Comparison of ENCODE assay signal across 9 cellular contexts in the genomic region with DNA sequence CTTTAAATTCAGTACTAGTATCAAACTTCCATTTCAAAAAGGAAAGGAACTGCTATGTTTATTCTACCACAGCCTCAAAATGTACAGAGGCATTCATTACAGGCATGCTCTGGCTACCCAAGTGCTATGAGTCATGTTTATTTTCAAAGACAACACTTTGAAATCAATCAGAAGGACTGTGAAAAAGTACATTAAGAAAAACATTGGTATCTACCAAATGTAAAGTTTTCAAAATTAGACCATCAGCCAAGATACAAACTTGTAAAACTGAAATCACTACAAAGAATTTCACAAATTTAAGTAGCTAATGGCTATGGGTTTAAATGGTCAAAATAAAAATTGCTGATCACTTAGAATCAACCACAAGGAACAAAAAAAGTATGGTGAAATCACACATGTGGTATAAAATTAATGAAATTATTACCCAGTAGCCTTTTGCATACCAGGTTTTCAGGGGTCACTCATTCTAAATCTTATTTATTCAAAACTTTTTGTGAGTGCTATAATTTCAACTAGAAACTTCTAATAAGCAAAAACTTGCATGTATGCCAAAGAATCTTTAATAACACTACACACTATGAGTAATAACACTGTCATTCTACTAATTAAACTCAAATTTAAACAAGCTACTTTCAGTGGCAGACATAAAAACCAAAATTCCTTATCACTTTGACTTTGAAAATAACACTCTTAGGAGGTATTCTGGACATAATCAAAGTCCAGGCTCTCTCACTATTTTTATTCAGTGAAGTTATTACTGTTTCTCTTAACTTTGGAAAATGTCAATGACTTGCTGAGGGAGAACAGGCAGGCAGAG. TPM values are rescaled to one million over a fixed set of nuclear protein-coding genes. Genes with fewer than 3 reads are reported as not detected.
DNase-seq lines count a peak whose midpoint lies in the region; ATAC-seq and TF ChIP-seq lines count a peak whose summit lies in the region.
"Had no signal": no experiment of that assay in that cellular context is flagged by ENCODE, and none has a peak within 500 bp of the region (broad histone marks: within the 10 kb centered on the region; RNA-seq: fewer than 3 reads in every experiment).

No MANE protein-coding gene starts in this region.

- H3K27me3 Mint-ChIP-seq in CD4-positive, alpha-beta T cell: no peaks in the 10 kb centered on the region
- H3K27me3 Mint-ChIP-seq: activated B cell treated with CpG ODN at 0.5 μM for 24 hours had no signal

- H3K9ac ChIP-seq in SK-N-SH: no peak overlapping the region; the same call in 1 of the 2 replicates

- no peak overlapping the region for H2AFZ ChIP-seq in SK-N-SH (ENCODE audit: low read depth)

- peaks cover 0 to 21% of the 10 kb centered on the region in 2 experiments for H3K36me3 ChIP-seq in SK-N-SH (replicated peaks in 1 of 2; ENCODE audit: control insufficient read depth in 1 of 2, insufficient read depth in 2 of 2, low read length in 1 of 2)
- H3K36me3 ChIP-seq in sigmoid colon: no peaks in the 10 kb centered on the region

- peak overlapping the region; percentile 7; the same call in 1 of the 2 replicates for H3K4me2 ChIP-seq in SK-N-SH

- CTCF ChIA-PET in HEK293T (lab: Yijun Ruan, JAX): interaction anchor here (0.5 to 1.8 kb wide), 3 partner anchors 129 to 1639 kb away, joined by 3 to 6 read pairs (median 3); partner anchors contain the start of gene SRP9
- CTCF ChIA-PET in SK-N-SH (lab: Yijun Ruan, JAX): interaction anchor here (0.7 to 1.8 kb wide), 7 partner anchors 13 to 174 kb away, joined by 3 to 5 read pairs (median 3); partner anchors contain the start of gene SRP9
- CTCF ChIA-PET in CD4-positive, alpha-beta T cell (lab: Charles Lee): interaction anchor here (0.6 kb wide), 1 partner anchor 39 kb away, joined by 3 read pairs; no protein-coding TSS in a partner anchor

- no peak overlapping the region for H3K4me3 Mint-ChIP-seq in CD4-positive, alpha-beta T cell
- H3K4me3 Mint-ChIP-seq: activated B cell treated with CpG ODN at 0.5 μM for 24 hours had no signal

- no peak for TF ChIP-seq RAD21 in SK-N-SH (IDR thresholded peaks at IDR 0.05; ENCODE audit: low read length)

- H3K27ac Mint-ChIP-seq in CD4-positive, alpha-beta T cell: no peak overlapping the region
- H3K27ac Mint-ChIP-seq: activated B cell treated with CpG ODN at 0.5 μM for 24 hours had no signal

- TF ChIP-seq EP300 in SK-N-SH (IDR thresholded peaks at IDR 0.05; ENCODE audit: borderline replicate concordance in 1 of 2, low read depth in 1 of 2, low read length in 1 of 2) (no peak), sigmoid colon (IDR thresholded peaks at IDR 0.05) (no peak)

- no peaks in the 10 kb centered on the region for H3K36me3 Mint-ChIP-seq in CD4-positive, alpha-beta T cell (ENCODE audit: low read depth)

- peaks cover 100% of the 10 kb centered on the region for H3K79me2 ChIP-seq in SK-N-SH (ENCODE audit: insufficient read depth)

- H3K27me3 ChIP-seq in SK-N-SH (ENCODE audit: insufficient read depth): no peaks in the 10 kb centered on the region
- no peaks in the 10 kb centered on the region for H3K27me3 ChIP-seq in sigmoid colon
- H3K27me3 ChIP-seq in CD4-positive, alpha-beta T cell (ENCODE audit: control insufficient read depth, insufficient read depth, low read length): no peaks in the 10 kb centered on the region

- POLR2A ChIA-PET in HEK293T (lab: Yijun Ruan, JAX): interaction anchor here (0.8 kb wide), 1 partner anchor 50 kb away, joined by 3 read pairs; the partner anchor contains the start of gene ENAH
- POLR2A ChIA-PET in SK-N-SH (lab: Yijun Ruan, JAX): no interaction called here
- POLR2A ChIA-PET in CD4-positive, alpha-beta T cell (lab: Charles Lee): interaction anchor here (0.6 to 1.2 kb wide), 3 partner anchors 8 to 382 kb away, joined by 3 to 4 read pairs (median 3); no protein-coding TSS in a partner anchor

- H3K9me3 Mint-ChIP-seq in CD4-positive, alpha-beta T cell: no peaks in the 10 kb centered on the region

- peaks cover 11 to 29% of the 10 kb centered on the region in 2 experiments for H3K4me1 ChIP-seq in SK-N-SH (ENCODE audit: control insufficient read depth in 1 of 2, insufficient read depth in 2 of 2, low read depth in 1 of 2, low read length in 1 of 2)
- H3K4me1 ChIP-seq in sigmoid colon: peaks cover 0 to 70% (median 47%) of the 10 kb centered on the region in 4 donors

- H3K27ac ChIP-seq in SK-N-SH (ENCODE audit: low read depth in 2 of 2, low read length in 1 of 2) (peak overlapping the region; percentile 29 to 56; a peak in 3 of 4 replicates), sigmoid colon (peak overlapping the region; percentile 10 to 76 (median 64))
- H3K27ac ChIP-seq in CD4-positive, alpha-beta T cell (ENCODE audit: low read depth, low read length): no peak overlapping the region

- no peak overlapping the region for H3K4me3 ChIP-seq in SK-N-SH (ENCODE audit: low read depth in 2 of 2, low read length in 1 of 2)
- H3K4me3 ChIP-seq in foreskin fibroblast (ENCODE audit: low read depth in 1 of 2, low read length in 2 of 2): no peak overlapping the region
- no peak overlapping the region for H3K4me3 ChIP-seq in sigmoid colon

- H3K9me3 ChIP-seq in SK-N-SH: no peaks in the 10 kb centered on the region
- H3K9me3 ChIP-seq in sigmoid colon: no peaks in the 10 kb centered on the region
- H3K9me3 ChIP-seq in CD4-positive, alpha-beta T cell (ENCODE audit: control insufficient read depth, low read length): no peaks in the 10 kb centered on the region

- no peak for ATAC-seq in CD4-positive, alpha-beta T cell (ENCODE audit: poor library complexity)
- ATAC-seq in GM21619 (IDR thresholded peaks at IDR 0.05; ENCODE audit: unreplicated experiment): no peak

- peaks cover 88% of the 10 kb centered on the region for H4K20me1 ChIP-seq in SK-N-SH (ENCODE audit: insufficient read depth)

- peaks cover 46% of the 10 kb centered on the region for H3F3A ChIP-seq in SK-N-SH (replicated peaks; ENCODE audit: insufficient read depth)

- H3K4me1 Mint-ChIP-seq in CD4-positive, alpha-beta T cell (ENCODE audit: low read depth): no peaks in the 10 kb centered on the region
- H3K4me1 Mint-ChIP-seq: activated B cell treated with CpG ODN at 0.5 μM for 24 hours had no signal

- H3K9me2 ChIP-seq in SK-N-SH: no peaks in the 10 kb centered on the region; the same call in 1 of the 2 replicates

- DNase-seq in HEK293T (ENCODE audit: extremely low spot score) (no peak), SK-N-SH (no peak), foreskin fibroblast (peak; percentile 40 to 68), sigmoid colon (no peak), NCI-H146 (lab: John Stamatoyannopoulos, UW) (no peak)
- DNase-seq in activated CD4-positive, alpha-beta T cell treated with anti-CD3 and anti-CD28 coated beads for 48 hours: no peak
- no peak for DNase-seq in CD4-positive, alpha-beta T cell
- DNase-seq: activated B cell treated with CpG ODN at 0.5 μM for 24 hours had no signal

- TF ChIP-seq POLR2A in sigmoid colon (IDR thresholded peaks at IDR 0.05): no peak

- intact Hi-C loops in sigmoid colon (cut with DNase I): no loop called here
- intact Hi-C loops in CD4-positive, alpha-beta T cell (cut with DNase I, micrococcal nuclease): no loop called here

- TF ChIP-seq CTCF in SK-N-SH (IDR thresholded peaks at IDR 0.05): no peak
- no peak for TF ChIP-seq CTCF in foreskin fibroblast (IDR thresholded peaks at IDR 0.05; ENCODE audit: low read depth, low read length)
- no peak for TF ChIP-seq CTCF in sigmoid colon (IDR thresholded peaks at IDR 0.05)
- no peak for TF ChIP-seq CTCF in CD4-positive, alpha-beta T cell (IDR thresholded peaks at IDR 0.05)

TF ChIP-seq in HEK293T, 16 proteins besides CTCF, POLR2A, EP300 and RAD21 (continues in another document):
- TF ChIP-seq FOXM1 (IDR thresholded peaks at IDR 0.05; ENCODE audit: borderline replicate concordance): peak; percentile 75; the same call in 1 of the 2 replicates
- no peak for TF ChIP-seq ZNF384 (IDR thresholded peaks at IDR 0.05)
- TF ChIP-seq PKNOX1 (IDR thresholded peaks at IDR 0.05): no peak
- peak; percentile 38; the same call in 1 of the 2 replicates for TF ChIP-seq L3MBTL2 (conservative IDR thresholded peaks at IDR 0.05)
- no peak for TF ChIP-seq HDGF (IDR thresholded peaks at IDR 0.05; ENCODE audit: borderline replicate concordance)
- peak; percentile 53; the same call in 1 of the 2 replicates for TF ChIP-seq FOXK2 (IDR thresholded peaks at IDR 0.05)
- TF ChIP-seq ELF4 (IDR thresholded peaks at IDR 0.05): no peak

TF ChIP-seq in SK-N-SH, 30 proteins besides CTCF, POLR2A, EP300 and RAD21:
- TF ChIP-seq PBX3 (IDR thresholded peaks at IDR 0.05) (0 out of 2 replicates have a peak, but pooled peaks have one; percentile 12), JUND (IDR thresholded peaks at IDR 0.05) (peak; percentile 19; the same call in 1 of the 2 replicates), FOXJ3 (CRISPR knock-in tag; IDR thresholded peaks at IDR 0.05) (no peak), FOSL2 (IDR thresholded peaks at IDR 0.05; ENCODE audit: borderline replicate concordance, low read depth) (peak; percentile 51; the same call in 1 of the 2 replicates)
- TF ChIP-seq, protein P1, sequence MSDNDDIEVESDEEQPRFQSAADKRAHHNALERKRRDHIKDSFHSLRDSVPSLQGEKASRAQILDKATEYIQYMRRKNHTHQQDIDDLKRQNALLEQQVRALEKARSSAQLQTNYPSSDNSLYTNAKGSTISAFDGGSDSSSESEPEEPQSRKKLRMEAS (IDR thresholded peaks at IDR 0.05; ENCODE audit: low read depth): no peak

RNA-seq across cellular contexts. Expression of gene ENAH, which starts 49.2 kb away (rescaled TPM):
- polyA plus RNA-seq in SK-N-SH (2012; rRNA removed) (48.9 and 72.0 TPM in 2 replicates), sigmoid colon (10 to 100 TPM in 2 of 3 donors, 1 to 10 TPM in 1; 9.6 to 17.1 (median 15.0) TPM)
- polyA plus RNA-seq in SK-N-SH (2012; cell fraction: cytosol; rRNA removed): 79.6 and 101 TPM in 2 replicates
- polyA plus RNA-seq in SK-N-SH (2012; cell fraction: nucleus; rRNA removed): 19.8 and 65.1 TPM in 2 replicates
- total RNA-seq in sigmoid colon: 100 to 1,000 TPM in 3 of 4 donors, 10 to 100 TPM in 1; 92.2 to 197 (median 116) TPM
- total RNA-seq in CD4-positive, alpha-beta T cell: not detected

Comparison
In these comparisons a context has a peak if more than half of its experiments do, and no peak if none do; other contexts are left out.
1. DNase-seq: peak in foreskin fibroblast (2 of 2); none in HEK293T (single experiment), SK-N-SH (single experiment), sigmoid colon (single experiment), activated CD4-positive, alpha-beta T cell treated with anti-CD3 and anti-CD28 coated beads for 48 hours (single experiment), CD4-positive, alpha-beta T cell (0 of 10) and NCI-H146 (single experiment).
2. RNA of gene ENAH, which starts 49.2 kb away (total RNA-seq): 92.2 to 197 TPM in sigmoid colon; not detected in CD4-positive, alpha-beta T cell; every median in the first group is over 10 times any median in the second.